1 cellular context compared by ENCODE assay signal in the genomic region with DNA sequence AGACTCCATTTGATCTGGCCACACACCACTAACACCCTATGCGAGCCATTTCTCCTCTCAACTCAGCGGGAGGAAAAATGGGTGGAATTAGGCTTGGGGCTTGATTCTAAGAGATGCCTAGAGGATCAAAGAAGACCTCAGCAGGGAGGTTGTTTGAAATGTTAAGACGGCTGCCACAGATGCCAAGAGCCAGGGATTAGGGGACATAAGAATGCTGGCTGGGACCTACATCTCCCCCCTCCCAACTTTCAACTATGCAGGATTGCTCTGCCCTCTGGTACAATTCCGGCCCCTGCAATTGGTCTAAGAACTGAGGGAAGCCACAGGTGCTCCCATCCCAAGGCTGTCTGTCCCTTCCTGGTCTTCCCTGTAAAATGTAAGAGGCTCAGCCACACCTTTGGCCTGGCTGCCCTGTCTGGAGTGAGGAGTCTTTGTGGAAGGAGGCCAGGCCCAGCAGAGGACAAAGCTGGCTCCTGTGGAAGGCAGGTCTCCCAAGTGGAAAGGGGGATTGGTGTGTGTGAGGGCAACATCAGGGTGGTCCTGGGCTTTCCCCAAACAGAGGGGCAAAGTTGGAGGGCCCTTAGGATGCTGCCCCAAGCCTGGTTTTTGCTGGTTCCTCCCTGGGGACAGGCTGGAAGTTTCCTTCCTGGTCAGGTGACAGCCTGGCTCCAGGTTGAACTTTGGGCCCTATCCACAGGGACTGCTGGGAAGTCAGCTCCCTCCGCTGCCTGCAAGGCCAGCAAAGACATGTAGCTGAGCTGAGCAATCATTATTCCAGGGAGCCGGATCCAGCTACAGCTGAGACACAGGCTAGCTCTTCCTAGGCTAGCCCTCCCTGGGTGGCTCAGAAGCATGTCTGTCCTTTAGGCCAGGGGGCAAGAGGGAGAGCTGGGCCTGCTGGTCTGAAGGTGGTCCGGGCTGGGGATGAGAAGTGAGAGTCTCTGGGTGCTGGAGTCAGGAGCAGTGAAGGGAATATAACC.
A peak's percentile ranks its signal among the peaks of the same experiment; 100 is the strongest.
TF ChIP-seq lines count a peak whose summit lies in the region.

No MANE protein-coding gene starts in this region.

TF ChIP-seq in HepG2, 621 proteins besides CTCF, POLR2A, EP300 and RAD21 (continued from another document and continues in another):
- TF ChIP-seq ZNF557 (CRISPR knock-in tag; IDR thresholded peaks at IDR 0.05) (peak; percentile 50; the same call in 1 of the 2 replicates), DR1 (CRISPR knock-in tag; IDR thresholded peaks at IDR 0.05) (0 out of 2 replicates have a peak, but pooled peaks have one; percentile 27), KMT2A (CRISPR knock-in tag; IDR thresholded peaks at IDR 0.05) (no peak), ZNF12 (CRISPR knock-in tag; IDR thresholded peaks at IDR 0.05) (no peak; the same call in 1 of the 2 replicates), RBAK (CRISPR knock-in tag; IDR thresholded peaks at IDR 0.05) (no peak), SUZ12 (IDR thresholded peaks at IDR 0.05; ENCODE audit: low read depth, low read length) (no peak), RARG (CRISPR knock-in tag; IDR thresholded peaks at IDR 0.05; ENCODE audit: low read depth) (peak; percentile 53; the same call in 1 of the 2 replicates), PPARG (CRISPR knock-in tag; conservative IDR thresholded peaks at IDR 0.05) (peak; percentile 46; the same call in 1 of the 2 replicates), ZNF761 (CRISPR knock-in tag; conservative IDR thresholded peaks at IDR 0.05) (peak; percentile 88), IRX3 (CRISPR knock-in tag; IDR thresholded peaks at IDR 0.05; ENCODE audit: borderline replicate concordance, low read depth) (no peak), FLYWCH1 (CRISPR knock-in tag; IDR thresholded peaks at IDR 0.05) (no peak), KDM6A (CRISPR knock-in tag; IDR thresholded peaks at IDR 0.05; ENCODE audit: low read depth) (peak; percentile 75), RAD51 (IDR thresholded peaks at IDR 0.05; ENCODE audit: borderline replicate concordance) (peak; percentile 61; the same call in 1 of the 2 replicates), HOXA7 (CRISPR knock-in tag; IDR thresholded peaks at IDR 0.05) (no peak), ZNF333 (CRISPR knock-in tag; IDR thresholded peaks at IDR 0.05; ENCODE audit: borderline replicate concordance) (0 out of 2 replicates have a peak, but pooled peaks have one; percentile 49), HMG20B (CRISPR knock-in tag; conservative IDR thresholded peaks at IDR 0.05) (peak; percentile 52; the same call in 1 of the 2 replicates), ZNF746 (CRISPR knock-in tag; IDR thresholded peaks at IDR 0.05) (peak; percentile 47; the same call in 1 of the 2 replicates), REPIN1 (CRISPR knock-in tag; IDR thresholded peaks at IDR 0.05; ENCODE audit: borderline replicate concordance, low read depth) (peak; percentile 85), YEATS2 (CRISPR knock-in tag; IDR thresholded peaks at IDR 0.05; ENCODE audit: borderline replicate concordance) (peak; percentile 75; the same call in 1 of the 2 replicates), IKZF1 (IDR thresholded peaks at IDR 0.05) (no peak), MAF1 (CRISPR knock-in tag; IDR thresholded peaks at IDR 0.05; ENCODE audit: borderline replicate concordance) (no peak), RELA (CRISPR knock-in tag; IDR thresholded peaks at IDR 0.05) (no peak), KDM3A (CRISPR knock-in tag; IDR thresholded peaks at IDR 0.05; ENCODE audit: low read depth) (0 out of 2 replicates have a peak, but pooled peaks have one; percentile 57), KDM4B (CRISPR knock-in tag; IDR thresholded peaks at IDR 0.05) (peak; percentile 70; the same call in 1 of the 2 replicates), TAF1 (CRISPR knock-in tag; IDR thresholded peaks at IDR 0.05) (peak; percentile 88), PHF21A (CRISPR knock-in tag; IDR thresholded peaks at IDR 0.05) (peak; percentile 88), ZBTB38 (CRISPR knock-in tag; IDR thresholded peaks at IDR 0.05) (peak; percentile 64; the same call in 1 of the 2 replicates), AGO2 (optimal IDR thresholded peaks at IDR 0.05; ENCODE audit: low read depth, low read length) (no peak), ZFAT (CRISPR knock-in tag; conservative IDR thresholded peaks at IDR 0.05) (no peak), KLF9 (CRISPR knock-in tag; IDR thresholded peaks at IDR 0.05; ENCODE audit: low read depth) (no peak), GATAD2A (CRISPR knock-in tag; IDR thresholded peaks at IDR 0.05) (peak; percentile 85), DNMT1 (CRISPR knock-in tag; IDR thresholded peaks at IDR 0.05) (no peak), ZNF124 (CRISPR knock-in tag; IDR thresholded peaks at IDR 0.05) (peak; percentile 88; the same call in 1 of the 2 replicates), THYN1 (CRISPR knock-in tag; IDR thresholded peaks at IDR 0.05; ENCODE audit: borderline replicate concordance, low read depth) (no peak), NFYB (CRISPR knock-in tag; IDR thresholded peaks at IDR 0.05) (peak; percentile 28), SALL2 (CRISPR knock-in tag; IDR thresholded peaks at IDR 0.05) (no peak), POGZ (CRISPR knock-in tag; IDR thresholded peaks at IDR 0.05) (peak; percentile 29; the same call in 1 of the 2 replicates), ZFY (CRISPR knock-in tag; IDR thresholded peaks at IDR 0.05) (peak; percentile 85), ZNF713 (CRISPR knock-in tag; IDR thresholded peaks at IDR 0.05) (no peak), ISX (CRISPR knock-in tag; conservative IDR thresholded peaks at IDR 0.05) (no peak)
- TF ChIP-seq, protein P1, sequence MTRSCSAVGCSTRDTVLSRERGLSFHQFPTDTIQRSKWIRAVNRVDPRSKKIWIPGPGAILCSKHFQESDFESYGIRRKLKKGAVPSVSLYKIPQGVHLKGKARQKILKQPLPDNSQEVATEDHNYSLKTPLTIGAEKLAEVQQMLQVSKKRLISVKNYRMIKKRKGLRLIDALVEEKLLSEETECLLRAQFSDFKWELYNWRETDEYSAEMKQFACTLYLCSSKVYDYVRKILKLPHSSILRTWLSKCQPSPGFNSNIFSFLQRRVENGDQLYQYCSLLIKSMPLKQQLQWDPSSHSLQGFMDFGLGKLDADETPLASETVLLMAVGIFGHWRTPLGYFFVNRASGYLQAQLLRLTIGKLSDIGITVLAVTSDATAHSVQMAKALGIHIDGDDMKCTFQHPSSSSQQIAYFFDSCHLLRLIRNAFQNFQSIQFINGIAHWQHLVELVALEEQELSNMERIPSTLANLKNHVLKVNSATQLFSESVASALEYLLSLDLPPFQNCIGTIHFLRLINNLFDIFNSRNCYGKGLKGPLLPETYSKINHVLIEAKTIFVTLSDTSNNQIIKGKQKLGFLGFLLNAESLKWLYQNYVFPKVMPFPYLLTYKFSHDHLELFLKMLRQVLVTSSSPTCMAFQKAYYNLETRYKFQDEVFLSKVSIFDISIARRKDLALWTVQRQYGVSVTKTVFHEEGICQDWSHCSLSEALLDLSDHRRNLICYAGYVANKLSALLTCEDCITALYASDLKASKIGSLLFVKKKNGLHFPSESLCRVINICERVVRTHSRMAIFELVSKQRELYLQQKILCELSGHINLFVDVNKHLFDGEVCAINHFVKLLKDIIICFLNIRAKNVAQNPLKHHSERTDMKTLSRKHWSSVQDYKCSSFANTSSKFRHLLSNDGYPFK (CRISPR knock-in tag; IDR thresholded peaks at IDR 0.05; ENCODE audit: borderline replicate concordance): peak; percentile 20; the same call in 1 of the 2 replicates
- TF ChIP-seq, protein P2, sequence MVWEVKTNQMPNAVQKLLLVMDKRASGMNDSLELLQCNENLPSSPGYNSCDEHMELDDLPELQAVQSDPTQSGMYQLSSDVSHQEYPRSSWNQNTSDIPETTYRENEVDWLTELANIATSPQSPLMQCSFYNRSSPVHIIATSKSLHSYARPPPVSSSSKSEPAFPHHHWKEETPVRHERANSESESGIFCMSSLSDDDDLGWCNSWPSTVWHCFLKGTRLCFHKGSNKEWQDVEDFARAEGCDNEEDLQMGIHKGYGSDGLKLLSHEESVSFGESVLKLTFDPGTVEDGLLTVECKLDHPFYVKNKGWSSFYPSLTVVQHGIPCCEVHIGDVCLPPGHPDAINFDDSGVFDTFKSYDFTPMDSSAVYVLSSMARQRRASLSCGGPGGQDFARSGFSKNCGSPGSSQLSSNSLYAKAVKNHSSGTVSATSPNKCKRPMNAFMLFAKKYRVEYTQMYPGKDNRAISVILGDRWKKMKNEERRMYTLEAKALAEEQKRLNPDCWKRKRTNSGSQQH (CRISPR knock-in tag; IDR thresholded peaks at IDR 0.05; ENCODE audit: low read depth): no peak
- TF ChIP-seq, protein P3, sequence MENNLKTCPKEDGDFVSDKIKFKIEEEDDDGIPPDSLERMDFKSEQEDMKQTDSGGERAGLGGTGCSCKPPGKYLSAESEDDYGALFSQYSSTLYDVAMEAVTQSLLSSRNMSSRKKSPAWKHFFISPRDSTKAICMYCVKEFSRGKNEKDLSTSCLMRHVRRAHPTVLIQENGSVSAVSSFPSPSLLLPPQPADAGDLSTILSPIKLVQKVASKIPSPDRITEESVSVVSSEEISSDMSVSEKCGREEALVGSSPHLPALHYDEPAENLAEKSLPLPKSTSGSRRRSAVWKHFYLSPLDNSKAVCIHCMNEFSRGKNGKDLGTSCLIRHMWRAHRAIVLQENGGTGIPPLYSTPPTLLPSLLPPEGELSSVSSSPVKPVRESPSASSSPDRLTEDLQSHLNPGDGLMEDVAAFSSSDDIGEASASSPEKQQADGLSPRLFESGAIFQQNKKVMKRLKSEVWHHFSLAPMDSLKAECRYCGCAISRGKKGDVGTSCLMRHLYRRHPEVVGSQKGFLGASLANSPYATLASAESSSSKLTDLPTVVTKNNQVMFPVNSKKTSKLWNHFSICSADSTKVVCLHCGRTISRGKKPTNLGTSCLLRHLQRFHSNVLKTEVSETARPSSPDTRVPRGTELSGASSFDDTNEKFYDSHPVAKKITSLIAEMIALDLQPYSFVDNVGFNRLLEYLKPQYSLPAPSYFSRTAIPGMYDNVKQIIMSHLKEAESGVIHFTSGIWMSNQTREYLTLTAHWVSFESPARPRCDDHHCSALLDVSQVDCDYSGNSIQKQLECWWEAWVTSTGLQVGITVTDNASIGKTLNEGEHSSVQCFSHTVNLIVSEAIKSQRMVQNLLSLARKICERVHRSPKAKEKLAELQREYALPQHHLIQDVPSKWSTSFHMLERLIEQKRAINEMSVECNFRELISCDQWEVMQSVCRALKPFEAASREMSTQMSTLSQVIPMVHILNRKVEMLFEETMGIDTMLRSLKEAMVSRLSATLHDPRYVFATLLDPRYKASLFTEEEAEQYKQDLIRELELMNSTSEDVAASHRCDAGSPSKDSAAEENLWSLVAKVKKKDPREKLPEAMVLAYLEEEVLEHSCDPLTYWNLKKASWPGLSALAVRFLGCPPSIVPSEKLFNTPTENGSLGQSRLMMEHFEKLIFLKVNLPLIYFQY (CRISPR knock-in tag; IDR thresholded peaks at IDR 0.05; ENCODE audit: borderline replicate concordance): peak; percentile 41; the same call in 1 of the 2 replicates
- TF ChIP-seq, protein P4, sequence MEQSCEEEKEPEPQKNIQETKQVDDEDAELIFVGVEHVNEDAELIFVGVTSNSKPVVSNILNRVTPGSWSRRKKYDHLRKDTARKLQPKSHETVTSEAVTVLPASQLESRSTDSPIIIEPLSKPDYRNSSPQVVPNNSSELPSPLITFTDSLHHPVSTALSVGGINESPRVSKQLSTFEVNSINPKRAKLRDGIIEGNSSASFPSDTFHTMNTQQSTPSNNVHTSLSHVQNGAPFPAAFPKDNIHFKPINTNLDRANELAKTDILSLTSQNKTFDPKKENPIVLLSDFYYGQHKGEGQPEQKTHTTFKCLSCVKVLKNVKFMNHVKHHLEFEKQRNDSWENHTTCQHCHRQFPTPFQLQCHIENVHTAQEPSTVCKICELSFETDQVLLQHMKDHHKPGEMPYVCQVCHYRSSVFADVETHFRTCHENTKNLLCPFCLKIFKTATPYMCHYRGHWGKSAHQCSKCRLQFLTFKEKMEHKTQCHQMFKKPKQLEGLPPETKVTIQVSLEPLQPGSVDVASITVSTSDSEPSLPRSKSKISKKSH (CRISPR knock-in tag; IDR thresholded peaks at IDR 0.05; ENCODE audit: borderline replicate concordance): peak; percentile 95; the same call in 1 of the 2 replicates
- TF ChIP-seq, protein P5, sequence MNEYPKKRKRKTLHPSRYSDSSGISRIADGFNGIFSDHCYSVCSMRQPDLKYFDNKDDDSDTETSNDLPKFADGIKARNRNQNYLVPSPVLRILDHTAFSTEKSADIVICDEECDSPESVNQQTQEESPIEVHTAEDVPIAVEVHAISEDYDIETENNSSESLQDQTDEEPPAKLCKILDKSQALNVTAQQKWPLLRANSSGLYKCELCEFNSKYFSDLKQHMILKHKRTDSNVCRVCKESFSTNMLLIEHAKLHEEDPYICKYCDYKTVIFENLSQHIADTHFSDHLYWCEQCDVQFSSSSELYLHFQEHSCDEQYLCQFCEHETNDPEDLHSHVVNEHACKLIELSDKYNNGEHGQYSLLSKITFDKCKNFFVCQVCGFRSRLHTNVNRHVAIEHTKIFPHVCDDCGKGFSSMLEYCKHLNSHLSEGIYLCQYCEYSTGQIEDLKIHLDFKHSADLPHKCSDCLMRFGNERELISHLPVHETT (CRISPR knock-in tag; conservative IDR thresholded peaks at IDR 0.05): 0 out of 2 replicates have a peak, but pooled peaks have one; percentile 49
- TF ChIP-seq, protein P6, sequence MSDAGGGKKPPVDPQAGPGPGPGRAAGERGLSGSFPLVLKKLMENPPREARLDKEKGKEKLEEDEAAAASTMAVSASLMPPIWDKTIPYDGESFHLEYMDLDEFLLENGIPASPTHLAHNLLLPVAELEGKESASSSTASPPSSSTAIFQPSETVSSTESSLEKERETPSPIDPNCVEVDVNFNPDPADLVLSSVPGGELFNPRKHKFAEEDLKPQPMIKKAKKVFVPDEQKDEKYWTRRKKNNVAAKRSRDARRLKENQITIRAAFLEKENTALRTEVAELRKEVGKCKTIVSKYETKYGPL (CRISPR knock-in tag; IDR thresholded peaks at IDR 0.05): no peak
- TF ChIP-seq, protein P7, sequence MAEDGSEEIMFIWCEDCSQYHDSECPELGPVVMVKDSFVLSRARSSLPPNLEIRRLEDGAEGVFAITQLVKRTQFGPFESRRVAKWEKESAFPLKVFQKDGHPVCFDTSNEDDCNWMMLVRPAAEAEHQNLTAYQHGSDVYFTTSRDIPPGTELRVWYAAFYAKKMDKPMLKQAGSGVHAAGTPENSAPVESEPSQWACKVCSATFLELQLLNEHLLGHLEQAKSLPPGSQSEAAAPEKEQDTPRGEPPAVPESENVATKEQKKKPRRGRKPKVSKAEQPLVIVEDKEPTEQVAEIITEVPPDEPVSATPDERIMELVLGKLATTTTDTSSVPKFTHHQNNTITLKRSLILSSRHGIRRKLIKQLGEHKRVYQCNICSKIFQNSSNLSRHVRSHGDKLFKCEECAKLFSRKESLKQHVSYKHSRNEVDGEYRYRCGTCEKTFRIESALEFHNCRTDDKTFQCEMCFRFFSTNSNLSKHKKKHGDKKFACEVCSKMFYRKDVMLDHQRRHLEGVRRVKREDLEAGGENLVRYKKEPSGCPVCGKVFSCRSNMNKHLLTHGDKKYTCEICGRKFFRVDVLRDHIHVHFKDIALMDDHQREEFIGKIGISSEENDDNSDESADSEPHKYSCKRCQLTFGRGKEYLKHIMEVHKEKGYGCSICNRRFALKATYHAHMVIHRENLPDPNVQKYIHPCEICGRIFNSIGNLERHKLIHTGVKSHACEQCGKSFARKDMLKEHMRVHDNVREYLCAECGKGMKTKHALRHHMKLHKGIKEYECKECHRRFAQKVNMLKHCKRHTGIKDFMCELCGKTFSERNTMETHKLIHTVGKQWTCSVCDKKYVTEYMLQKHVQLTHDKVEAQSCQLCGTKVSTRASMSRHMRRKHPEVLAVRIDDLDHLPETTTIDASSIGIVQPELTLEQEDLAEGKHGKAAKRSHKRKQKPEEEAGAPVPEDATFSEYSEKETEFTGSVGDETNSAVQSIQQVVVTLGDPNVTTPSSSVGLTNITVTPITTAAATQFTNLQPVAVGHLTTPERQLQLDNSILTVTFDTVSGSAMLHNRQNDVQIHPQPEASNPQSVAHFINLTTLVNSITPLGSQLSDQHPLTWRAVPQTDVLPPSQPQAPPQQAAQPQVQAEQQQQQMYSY (CRISPR knock-in tag; IDR thresholded peaks at IDR 0.05): peak; percentile 46; the same call in 1 of the 2 replicates
